ENCODE assay signal across 1 cellular context in the genomic region with DNA sequence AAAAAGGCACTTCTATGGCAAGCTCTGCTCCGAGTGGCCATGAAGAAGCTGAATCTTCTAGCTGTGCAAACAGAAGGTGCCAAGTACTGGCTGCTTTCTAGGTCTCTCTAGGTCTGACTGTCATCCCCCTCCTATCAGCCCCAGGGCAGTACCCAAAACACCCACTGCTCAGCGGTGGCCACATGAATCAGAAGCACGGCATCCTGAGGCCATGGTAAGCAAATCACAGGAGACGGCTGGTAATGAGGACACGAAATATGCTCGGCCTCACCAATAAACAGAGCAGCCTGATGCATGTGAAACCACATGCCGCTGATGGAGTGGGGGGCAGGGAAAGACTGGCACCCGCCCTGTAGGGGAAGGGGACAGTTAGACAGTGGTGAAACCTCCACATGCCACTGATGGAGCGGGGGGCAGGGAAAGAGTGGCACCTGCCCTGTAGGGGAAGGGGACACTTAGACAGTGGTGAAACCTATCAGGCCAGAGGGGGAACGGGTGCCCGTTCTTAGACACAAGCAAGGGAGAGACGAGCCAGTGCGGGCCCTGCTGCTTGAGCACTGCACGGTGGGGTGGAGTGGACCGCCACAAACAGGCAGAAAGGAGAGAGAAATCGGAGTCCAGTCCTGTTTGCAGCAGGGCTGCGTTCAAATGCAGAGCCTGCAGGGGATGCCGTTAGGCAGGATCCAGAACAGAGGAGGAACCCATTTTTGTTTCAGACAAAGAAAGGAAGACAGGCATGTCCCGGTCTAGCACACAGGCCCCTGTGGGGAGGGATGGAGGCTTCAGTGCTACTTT.
TF ChIP-seq lines count a peak whose summit lies in the region.

No MANE protein-coding gene starts in this region.

TF ChIP-seq in IMR-90, 13 proteins besides CTCF, POLR2A, EP300 and RAD21:
- TF ChIP-seq MXI1 (IDR thresholded peaks at IDR 0.05; ENCODE audit: borderline replicate concordance, low read depth, low read length) (0 out of 2 replicates have a peak, but pooled peaks have one; percentile 39), CEBPB (IDR thresholded peaks at IDR 0.05; ENCODE audit: low read depth, low read length) (no peak), FOS (IDR thresholded peaks at IDR 0.05; ENCODE audit: low read depth, low read length) (no peak), RFX5 (IDR thresholded peaks at IDR 0.05; ENCODE audit: low read depth, low read length) (no peak), CHD1 (IDR thresholded peaks at IDR 0.05; ENCODE audit: low read depth, low read length) (no peak), BHLHE40 (IDR thresholded peaks at IDR 0.05; ENCODE audit: low read depth, low read length) (no peak), SMC3 (IDR thresholded peaks at IDR 0.05; ENCODE audit: low read depth, low read length) (no peak), MAFK (IDR thresholded peaks at IDR 0.05; ENCODE audit: low read depth, low read length) (no peak), NFE2L2 (IDR thresholded peaks at IDR 0.05; ENCODE audit: low read depth, low read length) (no peak), MAZ (IDR thresholded peaks at IDR 0.05; ENCODE audit: borderline replicate concordance, low read depth, low read length) (no peak), RCOR1 (IDR thresholded peaks at IDR 0.05; ENCODE audit: insufficient replicate concordance, low read length) (no peak)
- TF ChIP-seq, protein P1, sequence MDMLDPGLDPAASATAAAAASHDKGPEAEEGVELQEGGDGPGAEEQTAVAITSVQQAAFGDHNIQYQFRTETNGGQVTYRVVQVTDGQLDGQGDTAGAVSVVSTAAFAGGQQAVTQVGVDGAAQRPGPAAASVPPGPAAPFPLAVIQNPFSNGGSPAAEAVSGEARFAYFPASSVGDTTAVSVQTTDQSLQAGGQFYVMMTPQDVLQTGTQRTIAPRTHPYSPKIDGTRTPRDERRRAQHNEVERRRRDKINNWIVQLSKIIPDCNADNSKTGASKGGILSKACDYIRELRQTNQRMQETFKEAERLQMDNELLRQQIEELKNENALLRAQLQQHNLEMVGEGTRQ (IDR thresholded peaks at IDR 0.05; ENCODE audit: low read depth, low read length), result peak; percentile 34; the same call in 1 of the 2 replicates
- TF ChIP-seq, protein P2, sequence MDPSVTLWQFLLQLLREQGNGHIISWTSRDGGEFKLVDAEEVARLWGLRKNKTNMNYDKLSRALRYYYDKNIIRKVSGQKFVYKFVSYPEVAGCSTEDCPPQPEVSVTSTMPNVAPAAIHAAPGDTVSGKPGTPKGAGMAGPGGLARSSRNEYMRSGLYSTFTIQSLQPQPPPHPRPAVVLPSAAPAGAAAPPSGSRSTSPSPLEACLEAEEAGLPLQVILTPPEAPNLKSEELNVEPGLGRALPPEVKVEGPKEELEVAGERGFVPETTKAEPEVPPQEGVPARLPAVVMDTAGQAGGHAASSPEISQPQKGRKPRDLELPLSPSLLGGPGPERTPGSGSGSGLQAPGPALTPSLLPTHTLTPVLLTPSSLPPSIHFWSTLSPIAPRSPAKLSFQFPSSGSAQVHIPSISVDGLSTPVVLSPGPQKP (IDR thresholded peaks at IDR 0.05; ENCODE audit: borderline replicate concordance, low read depth, low read length), result no peak
